Comparison of ENCODE assay signal across 1 cellular context in the genomic region with DNA sequence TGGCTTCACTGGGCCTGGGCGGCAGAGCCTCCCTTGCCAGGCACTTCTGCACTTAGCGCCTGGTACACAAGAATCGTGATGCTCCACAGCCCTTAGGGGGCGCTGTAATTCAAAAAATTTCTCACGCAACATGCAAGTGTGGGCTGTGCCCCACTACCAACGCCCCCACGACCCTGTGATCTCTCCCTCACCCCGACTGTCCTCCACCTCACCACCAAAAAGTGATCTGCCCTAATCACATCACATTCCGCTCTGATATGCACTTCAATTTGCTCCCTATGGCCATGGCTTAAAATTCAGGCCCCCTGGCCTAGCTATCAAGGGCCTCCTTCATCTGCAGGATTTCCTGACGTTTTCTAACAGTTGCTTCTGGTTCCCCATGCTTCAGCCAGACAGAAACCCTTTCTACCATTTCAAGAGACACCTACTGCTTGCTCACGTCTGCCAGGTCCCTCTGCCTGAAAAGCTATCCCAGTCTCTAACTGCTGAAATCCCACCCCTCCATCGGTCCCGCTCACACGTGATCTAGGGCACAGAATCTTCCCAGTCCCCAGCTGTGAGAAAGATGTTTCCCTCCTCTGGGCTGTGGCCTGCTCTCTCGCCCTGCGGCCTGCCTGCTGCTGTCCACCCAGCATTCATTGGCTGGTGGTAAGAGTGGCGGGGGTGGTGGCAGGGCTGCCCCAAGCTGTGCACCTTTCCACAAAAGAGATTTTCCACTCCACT.
TF ChIP-seq lines count a peak whose summit lies in the region.

No MANE protein-coding gene starts in this region.

TF ChIP-seq in H1, 55 proteins besides CTCF, POLR2A, EP300 and RAD21:
- TF ChIP-seq, protein P1, sequence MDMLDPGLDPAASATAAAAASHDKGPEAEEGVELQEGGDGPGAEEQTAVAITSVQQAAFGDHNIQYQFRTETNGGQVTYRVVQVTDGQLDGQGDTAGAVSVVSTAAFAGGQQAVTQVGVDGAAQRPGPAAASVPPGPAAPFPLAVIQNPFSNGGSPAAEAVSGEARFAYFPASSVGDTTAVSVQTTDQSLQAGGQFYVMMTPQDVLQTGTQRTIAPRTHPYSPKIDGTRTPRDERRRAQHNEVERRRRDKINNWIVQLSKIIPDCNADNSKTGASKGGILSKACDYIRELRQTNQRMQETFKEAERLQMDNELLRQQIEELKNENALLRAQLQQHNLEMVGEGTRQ (IDR thresholded peaks at IDR 0.05; ENCODE audit: low read length): 0 out of 2 replicates have a peak, but pooled peaks have one; percentile 1
- TF ChIP-seq RFX5 (IDR thresholded peaks at IDR 0.05; ENCODE audit: borderline replicate concordance, low read depth, low read length) (no peak), TEAD4 (IDR thresholded peaks at IDR 0.05; ENCODE audit: low read depth, low read length) (0 out of 2 replicates have a peak, but pooled peaks have one; percentile 42), JUN (IDR thresholded peaks at IDR 0.05; ENCODE audit: low read depth, low read length) (no peak), BACH1 (IDR thresholded peaks at IDR 0.05; ENCODE audit: low read length) (peak; percentile 37; the same call in 1 of the 2 replicates), CREB1 (IDR thresholded peaks at IDR 0.05) (peak; percentile 39; the same call in 1 of the 2 replicates)
